Comparison of ENCODE assay signal across 11 cellular contexts in the genomic region with DNA sequence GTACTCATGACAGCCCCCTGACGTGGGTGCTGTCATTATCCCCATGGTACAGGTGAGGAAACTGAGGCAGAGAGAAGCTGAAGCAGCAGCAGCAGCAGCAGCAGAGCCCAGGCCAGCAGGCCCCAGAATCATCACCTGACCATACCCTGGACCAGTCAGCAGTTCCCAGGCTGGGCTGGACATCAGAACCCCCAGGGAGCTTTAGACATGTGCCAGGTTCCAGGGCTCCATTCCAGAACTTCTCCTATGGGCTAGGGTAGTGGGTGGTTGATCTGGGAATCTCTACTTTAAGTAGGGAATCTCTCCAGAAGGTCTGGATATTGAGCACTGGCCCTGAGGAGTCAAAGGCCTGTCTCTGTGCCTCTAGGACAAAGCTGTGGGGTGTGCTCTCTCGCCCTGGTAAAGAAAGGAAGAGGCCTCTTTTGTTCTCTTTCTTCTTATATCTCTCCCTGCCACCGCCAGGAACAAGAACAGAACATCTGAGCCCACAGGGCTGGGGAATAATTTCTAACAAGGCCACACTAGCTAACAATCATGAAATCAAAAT. TPM values are rescaled to one million over a fixed set of nuclear protein-coding genes. Genes with fewer than 3 reads are reported as not detected.
DNase-seq lines count a peak whose midpoint lies in the region; ATAC-seq, FAIRE-seq and TF ChIP-seq lines count a peak whose summit lies in the region.
"Had no signal": no experiment of that assay in that cellular context is flagged by ENCODE, and none has a peak within 500 bp of the region (broad histone marks: within the 10 kb centered on the region; RNA-seq: fewer than 3 reads in every experiment).

No MANE protein-coding gene starts in this region.

- no peaks in the 10 kb centered on the region for H3K9me3 ChIP-seq in right atrium auricular region
- no peaks in the 10 kb centered on the region for H3K9me3 ChIP-seq in endodermal cell (ENCODE audit: control insufficient read depth, low read length)
- H3K9me3 ChIP-seq in neuronal stem cell (replicated peaks in 1 of 2; ENCODE audit: control insufficient read depth in 2 of 2, insufficient read depth in 1 of 2, low read depth in 1 of 2, low read length in 2 of 2) = no peaks in the 10 kb centered on the region

- no peak overlapping the region for H3K27ac Mint-ChIP-seq in endodermal cell

- H2AFZ ChIP-seq in neuronal stem cell (ENCODE audit: low read length) = no peak overlapping the region

- ATAC-seq in Right ventricle myocardium inferior = no peak
- ATAC-seq: SK-N-SH treated with all-trans-retinoic acid at 6 μM for 48 hours had no signal

- H3K14ac ChIP-seq in neuronal stem cell (ENCODE audit: low read length) = no peak overlapping the region

- no peak for FAIRE-seq in RCC 7860 (lab: Jason Lieb, UNC)
- FAIRE-seq: H1 had no signal

- peaks cover 2% of the 10 kb centered on the region for H3K79me1 ChIP-seq in neuronal stem cell (ENCODE audit: low read depth, low read length)

- H3K4me3 Mint-ChIP-seq in endodermal cell = no peak overlapping the region

- H3K4me3 ChIP-seq in right atrium auricular region = no peak overlapping the region
- no peak overlapping the region for H3K4me3 ChIP-seq in endodermal cell (ENCODE audit: low read length)
- H3K4me3 ChIP-seq in neuronal stem cell (ENCODE audit: low read length in 2 of 2) = no peak overlapping the region

- intact Hi-C loops in Right ventricle myocardium inferior (cut with DNase I) = no loop called here

- 95% methylated on average over 3 of the region's 3 CpGs; no CpG with 5 or more reads in 1 of the 2 experiments for WGBS in endodermal cell (ENCODE audit: insufficient coverage in 1 of 2, insufficient read length in 1 of 2), 2 experiments
- WGBS in neuronal stem cell (ENCODE audit: extremely low coverage in 2 of 2, insufficient read length in 2 of 2, insufficient replicate concordance in 1 of 2), 2 donors = no CpG with 5 or more reads among the region's 3 CpGs

- TF ChIP-seq CTCF in right atrium auricular region (IDR thresholded peaks at IDR 0.05) (no peak), endodermal cell (conservative IDR thresholded peaks at IDR 0.05) (no peak)

- DNase-seq in right atrium auricular region (ENCODE audit: low spot score) (no peak), Right ventricle myocardium inferior (ENCODE audit: missing footprints) (no peak), endodermal cell (no peak), neuronal stem cell (ENCODE audit: low spot score) (no peak), NCI-H345 treated with DMSO at 0.1 percent for 48 hours (lab: John Stamatoyannopoulos, UW; ENCODE audit: unreplicated experiment) (no peak), foreskin melanocyte (no peak), NCI-H1417 (lab: John Stamatoyannopoulos, UW) (no peak), RCC 7860 (ENCODE audit: low spot score) (no peak)

- H3K27me3 Mint-ChIP-seq in endodermal cell (ENCODE audit: insufficient read depth) = no peaks in the 10 kb centered on the region

- H3K9me3 Mint-ChIP-seq in endodermal cell = no peaks in the 10 kb centered on the region

- no peak overlapping the region for H3K4ac ChIP-seq in neuronal stem cell (ENCODE audit: low read length)

- H2BK5ac ChIP-seq in neuronal stem cell (ENCODE audit: low read length) = no peak overlapping the region

- H3K9ac ChIP-seq in endodermal cell (ENCODE audit: extremely low read depth, low read length, poor library complexity, severe bottlenecking) (no peak overlapping the region), neuronal stem cell (ENCODE audit: low read depth, low read length, poor library complexity) (no peak overlapping the region)

- peak overlapping the region; percentile 35 for H2BK15ac ChIP-seq in neuronal stem cell (ENCODE audit: low read length)

- H3K23ac ChIP-seq in neuronal stem cell (ENCODE audit: low read depth, low read length, poor library complexity) = no peak overlapping the region

- H3K27ac ChIP-seq in right atrium auricular region (peak overlapping the region; percentile 72 to 87), endodermal cell (ENCODE audit: low read depth, low read length) (peak overlapping the region; percentile 42), neuronal stem cell (replicated peaks; ENCODE audit: low read length) (peak overlapping the region; percentile 19)
- H3K27ac ChIP-seq: HL-60 had no signal

- peaks cover 0 to 44% of the 10 kb centered on the region in 2 donors for H3K4me1 ChIP-seq in right atrium auricular region
- H3K4me1 ChIP-seq in endodermal cell (ENCODE audit: control insufficient read depth, insufficient read depth, low read length) = peaks cover 3% of the 10 kb centered on the region
- H3K4me1 ChIP-seq in neuronal stem cell (ENCODE audit: control insufficient read depth in 2 of 2, insufficient read depth in 1 of 2, low read depth in 1 of 2, low read length in 2 of 2) = peaks cover 9 to 11% of the 10 kb centered on the region in 2 donors

- H3K27me3 ChIP-seq in right atrium auricular region = no peaks in the 10 kb centered on the region
- H3K27me3 ChIP-seq in endodermal cell (ENCODE audit: control insufficient read depth, insufficient read depth, low read length, poor library complexity, severe bottlenecking) = no peaks in the 10 kb centered on the region
- H3K27me3 ChIP-seq in neuronal stem cell (ENCODE audit: control insufficient read depth in 3 of 3, insufficient read depth in 3 of 3, low read depth in 1 of 3, low read length in 3 of 3) = no peaks in the 10 kb centered on the region

- H3K18ac ChIP-seq in neuronal stem cell (ENCODE audit: low read length) = peak overlapping the region; percentile 1

- H2BK120ac ChIP-seq in neuronal stem cell (ENCODE audit: low read depth, low read length) = no peak overlapping the region

- H3K36me3 ChIP-seq in right atrium auricular region (peaks cover 81% of the 10 kb centered on the region), endodermal cell (ENCODE audit: control insufficient read depth, insufficient read depth, low read length) (peaks cover 30% of the 10 kb centered on the region), neuronal stem cell (replicated peaks in 1 of 2; ENCODE audit: control insufficient read depth in 2 of 2, insufficient read depth in 2 of 2, low read length in 2 of 2) (peaks cover 46 to 81% of the 10 kb centered on the region in 2 donors)

- no peak overlapping the region for H2BK12ac ChIP-seq in neuronal stem cell (ENCODE audit: low read length)

- no peak overlapping the region for H4K8ac ChIP-seq in neuronal stem cell (ENCODE audit: low read depth, low read length)

- peaks cover 55% of the 10 kb centered on the region for H3K36me3 Mint-ChIP-seq in endodermal cell (ENCODE audit: low read depth)

- peak overlapping the region; percentile 8 for H2AK5ac ChIP-seq in neuronal stem cell (ENCODE audit: low read depth, low read length)

- peaks cover 7% of the 10 kb centered on the region for H3K4me1 Mint-ChIP-seq in endodermal cell

- H4K91ac ChIP-seq in neuronal stem cell (ENCODE audit: low read depth, low read length, poor library complexity) = no peak overlapping the region

- H3K4me2 ChIP-seq in neuronal stem cell (ENCODE audit: insufficient read depth, low read length, poor library complexity, severe bottlenecking) = no peak overlapping the region

RNA-seq across cellular contexts. Expression of a gene that starts 26.6 kb away (rescaled TPM):
- total RNA-seq in right atrium auricular region = 10 to 100 TPM; 24.8 to 43.5 TPM
- 4.7 TPM for total RNA-seq in Right ventricle myocardium inferior
- total RNA-seq in endodermal cell = 1 to 10 TPM; 4.7 to 5.5 TPM
- polyA plus RNA-seq in endodermal cell (2013, experiment 1 of 2) = 6.1 TPM
- 5.5 TPM for polyA plus RNA-seq in endodermal cell (2013, experiment 2 of 2)
- 4.0 TPM for polyA plus RNA-seq in neuronal stem cell (2013, experiment 1 of 2)
- polyA plus RNA-seq in neuronal stem cell (2013, experiment 2 of 2) = 4.3 TPM

RNA-seq across cellular contexts. Expression of a gene that starts 44.4 kb away (rescaled TPM):
- total RNA-seq in right atrium auricular region = 10 to 100 TPM; 51.2 to 76.1 TPM
- 43.1 TPM for total RNA-seq in Right ventricle myocardium inferior
- 10 to 100 TPM; 55.4 to 57.6 TPM for total RNA-seq in endodermal cell
- polyA plus RNA-seq in endodermal cell (2013, experiment 1 of 2) = 56.1 TPM
- polyA plus RNA-seq in endodermal cell (2013, experiment 2 of 2) = 47.2 TPM
- polyA plus RNA-seq in neuronal stem cell (2013, experiment 1 of 2) = 50.9 TPM
- polyA plus RNA-seq in neuronal stem cell (2013, experiment 2 of 2) = 51.3 TPM

RNA-seq across cellular contexts. Expression of a gene that starts 46.8 kb away (rescaled TPM):
- total RNA-seq in right atrium auricular region (10 to 100 TPM in 1 of 2 donors, 1 to 10 TPM in 1; 9.0 to 15.6 TPM), Right ventricle myocardium inferior (11.4 TPM), endodermal cell (10 to 100 TPM; 60.6 to 60.7 TPM)
- polyA plus RNA-seq in endodermal cell (2013, experiment 1 of 2) = 31.7 TPM
- polyA plus RNA-seq in endodermal cell (2013, experiment 2 of 2) = 25.3 TPM
- polyA plus RNA-seq in neuronal stem cell (2013, experiment 1 of 2) = 10.9 TPM
- 11.4 TPM for polyA plus RNA-seq in neuronal stem cell (2013, experiment 2 of 2)

Comparison
In these comparisons a context has a peak if more than half of its experiments do, and no peak if none do; other contexts are left out.
1. H3K27ac ChIP-seq: peak in every context shown above with its lines; median percentile 80 in right atrium auricular region; 42 in endodermal cell; 19 in neuronal stem cell.